In the genomic region with DNA sequence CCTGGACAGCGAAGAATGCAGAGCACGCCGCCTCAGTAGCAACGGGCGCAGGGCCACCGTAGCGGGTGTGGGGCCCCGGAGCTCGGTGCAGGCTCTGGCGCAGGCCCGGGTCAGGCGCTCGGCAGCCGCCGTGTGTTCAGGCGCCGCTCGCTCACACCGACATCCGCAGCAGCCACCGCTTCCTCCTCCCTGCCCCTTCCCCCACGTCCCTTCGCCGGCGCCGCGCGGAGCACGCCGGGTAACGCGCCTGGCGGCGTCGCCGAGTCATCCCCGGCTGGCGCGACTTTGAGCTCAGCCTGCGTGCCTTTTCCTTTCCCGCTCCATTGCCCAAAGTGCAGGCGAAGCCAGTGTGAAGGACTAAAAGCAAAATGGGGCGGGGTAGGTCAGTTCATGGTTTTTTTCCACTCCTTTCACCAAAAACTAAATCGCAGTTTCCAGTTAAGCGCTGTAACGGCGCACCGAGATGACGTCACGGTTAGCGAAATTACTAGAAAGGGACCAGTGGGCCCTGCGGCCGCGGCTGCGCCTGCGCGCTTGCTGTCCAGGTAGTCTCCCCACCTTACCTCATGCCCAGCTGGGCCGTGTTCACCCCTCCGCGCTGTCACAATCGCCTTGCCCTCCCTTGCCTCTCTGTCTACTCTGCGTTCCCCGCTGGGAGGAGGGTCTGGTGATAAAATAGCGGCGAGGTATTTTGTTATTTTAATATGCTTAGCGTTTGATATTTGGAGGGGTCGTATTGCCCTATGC, we compare ENCODE assay signal across 1 cellular context.
TF ChIP-seq lines count a peak whose summit lies in the region.

UBQLN1 (minus strand) TSS at position 191 of the 747 bp plus-strand sequence. CDS start 279 bp downstream, outside the sequence.

TF ChIP-seq in HepG2, 621 proteins besides CTCF, POLR2A, EP300 and RAD21 (continued from another document and continues in another):
- TF ChIP-seq TFE3 (CRISPR knock-in tag; IDR thresholded peaks at IDR 0.05) (peak; percentile 20; the same call in 1 of the 2 replicates), ONECUT2 (CRISPR knock-in tag; IDR thresholded peaks at IDR 0.05) (peak; percentile 9; the same call in 1 of the 2 replicates), ZNF790 (CRISPR knock-in tag; IDR thresholded peaks at IDR 0.05; ENCODE audit: borderline replicate concordance) (no peak), SIN3A (IDR thresholded peaks at IDR 0.05; ENCODE audit: borderline replicate concordance, low read depth, low read length) (peak; percentile 44; the same call in 1 of the 2 replicates), DR1 (CRISPR knock-in tag; IDR thresholded peaks at IDR 0.05) (peak; percentile 79), ZNF562 (CRISPR knock-in tag; IDR thresholded peaks at IDR 0.05; ENCODE audit: borderline replicate concordance) (no peak), MLLT10 (CRISPR knock-in tag; IDR thresholded peaks at IDR 0.05) (no peak), SPEN (CRISPR knock-in tag; IDR thresholded peaks at IDR 0.05; ENCODE audit: low read depth) (peak; percentile 88), ZNF24 (IDR thresholded peaks at IDR 0.05) (no peak), ZFX (CRISPR knock-in tag; IDR thresholded peaks at IDR 0.05; ENCODE audit: low read depth) (peak; percentile 91), HMGA1 (CRISPR knock-in tag; conservative IDR thresholded peaks at IDR 0.05) (no peak), DNMT3B (CRISPR knock-in tag; conservative IDR thresholded peaks at IDR 0.05) (peak; percentile 73; the same call in 1 of the 2 replicates), ZNF530 (CRISPR knock-in tag; IDR thresholded peaks at IDR 0.05; ENCODE audit: low read depth) (no peak), ZNF282 (IDR thresholded peaks at IDR 0.05; ENCODE audit: partially characterized antibody) (no peak), RFX5 (IDR thresholded peaks at IDR 0.05; ENCODE audit: low read depth, low read length) (peak; percentile 53), HOXA7 (CRISPR knock-in tag; IDR thresholded peaks at IDR 0.05) (no peak), SP2 (CRISPR knock-in tag; IDR thresholded peaks at IDR 0.05) (peak; percentile 61; the same call in 1 of the 2 replicates), ZNF451 (CRISPR knock-in tag; IDR thresholded peaks at IDR 0.05) (peak; percentile 61; the same call in 1 of the 2 replicates), NPAS2 (CRISPR knock-in tag; IDR thresholded peaks at IDR 0.05; ENCODE audit: borderline replicate concordance) (no peak), EHMT2 (IDR thresholded peaks at IDR 0.05; ENCODE audit: borderline replicate concordance, low read depth, low read length) (no peak), ZSCAN20 (CRISPR knock-in tag; IDR thresholded peaks at IDR 0.05; ENCODE audit: borderline replicate concordance) (no peak), ZNF468 (CRISPR knock-in tag; IDR thresholded peaks at IDR 0.05) (0 out of 2 replicates have a peak, but pooled peaks have one; percentile 83), POLR2AphosphoS2 (IDR thresholded peaks at IDR 0.05; ENCODE audit: low read depth, low read length) (no peak), ZNF383 (CRISPR knock-in tag; IDR thresholded peaks at IDR 0.05; ENCODE audit: borderline replicate concordance) (no peak), CHD4 (IDR thresholded peaks at IDR 0.05; ENCODE audit: borderline replicate concordance, low read length) (no peak), E2F2 (CRISPR knock-in tag; IDR thresholded peaks at IDR 0.05; ENCODE audit: borderline replicate concordance) (0 out of 2 replicates have a peak, but pooled peaks have one; percentile 8), ZSCAN22 (CRISPR knock-in tag; IDR thresholded peaks at IDR 0.05) (no peak), SOX5 (CRISPR knock-in tag; IDR thresholded peaks at IDR 0.05; ENCODE audit: borderline replicate concordance) (no peak), ZKSCAN1 (IDR thresholded peaks at IDR 0.05; ENCODE audit: low read length) (no peak), NFE2L2 (IDR thresholded peaks at IDR 0.05; ENCODE audit: low read length) (no peak), ZNF816 (CRISPR knock-in tag; IDR thresholded peaks at IDR 0.05; ENCODE audit: borderline replicate concordance) (peak; percentile 84; the same call in 1 of the 2 replicates), ELF1 (CRISPR knock-in tag; IDR thresholded peaks at IDR 0.05) (peak; percentile 74), NFE2L1 (CRISPR knock-in tag; IDR thresholded peaks at IDR 0.05; ENCODE audit: borderline replicate concordance) (peak; percentile 99), PLSCR1 (CRISPR knock-in tag; IDR thresholded peaks at IDR 0.05; ENCODE audit: borderline replicate concordance) (no peak), ZBTB38 (CRISPR knock-in tag; IDR thresholded peaks at IDR 0.05) (peak; percentile 70; the same call in 1 of the 2 replicates), GTF3A (CRISPR knock-in tag; conservative IDR thresholded peaks at IDR 0.05) (no peak), KDM5A (IDR thresholded peaks at IDR 0.05; ENCODE audit: borderline replicate concordance, low read length) (peak; percentile 96), CBX2 (IDR thresholded peaks at IDR 0.05; ENCODE audit: low read depth, low read length) (no peak), CBX2 (CRISPR knock-in tag; IDR thresholded peaks at IDR 0.05; ENCODE audit: low read depth) (0 out of 2 replicates have a peak, but pooled peaks have one; percentile 35), TRAFD1 (CRISPR knock-in tag; IDR thresholded peaks at IDR 0.05; ENCODE audit: borderline replicate concordance) (no peak)
- TF ChIP-seq, protein P1, sequence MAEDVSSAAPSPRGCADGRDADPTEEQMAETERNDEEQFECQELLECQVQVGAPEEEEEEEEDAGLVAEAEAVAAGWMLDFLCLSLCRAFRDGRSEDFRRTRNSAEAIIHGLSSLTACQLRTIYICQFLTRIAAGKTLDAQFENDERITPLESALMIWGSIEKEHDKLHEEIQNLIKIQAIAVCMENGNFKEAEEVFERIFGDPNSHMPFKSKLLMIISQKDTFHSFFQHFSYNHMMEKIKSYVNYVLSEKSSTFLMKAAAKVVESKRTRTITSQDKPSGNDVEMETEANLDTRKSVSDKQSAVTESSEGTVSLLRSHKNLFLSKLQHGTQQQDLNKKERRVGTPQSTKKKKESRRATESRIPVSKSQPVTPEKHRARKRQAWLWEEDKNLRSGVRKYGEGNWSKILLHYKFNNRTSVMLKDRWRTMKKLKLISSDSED (CRISPR knock-in tag; IDR thresholded peaks at IDR 0.05): no peak; the same call in 1 of the 2 replicates
- TF ChIP-seq, protein P2, sequence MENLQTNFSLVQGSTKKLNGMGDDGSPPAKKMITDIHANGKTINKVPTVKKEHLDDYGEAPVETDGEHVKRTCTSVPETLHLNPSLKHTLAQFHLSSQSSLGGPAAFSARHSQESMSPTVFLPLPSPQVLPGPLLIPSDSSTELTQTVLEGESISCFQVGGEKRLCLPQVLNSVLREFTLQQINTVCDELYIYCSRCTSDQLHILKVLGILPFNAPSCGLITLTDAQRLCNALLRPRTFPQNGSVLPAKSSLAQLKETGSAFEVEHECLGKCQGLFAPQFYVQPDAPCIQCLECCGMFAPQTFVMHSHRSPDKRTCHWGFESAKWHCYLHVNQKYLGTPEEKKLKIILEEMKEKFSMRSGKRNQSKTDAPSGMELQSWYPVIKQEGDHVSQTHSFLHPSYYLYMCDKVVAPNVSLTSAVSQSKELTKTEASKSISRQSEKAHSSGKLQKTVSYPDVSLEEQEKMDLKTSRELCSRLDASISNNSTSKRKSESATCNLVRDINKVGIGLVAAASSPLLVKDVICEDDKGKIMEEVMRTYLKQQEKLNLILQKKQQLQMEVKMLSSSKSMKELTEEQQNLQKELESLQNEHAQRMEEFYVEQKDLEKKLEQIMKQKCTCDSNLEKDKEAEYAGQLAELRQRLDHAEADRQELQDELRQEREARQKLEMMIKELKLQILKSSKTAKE (CRISPR knock-in tag; IDR thresholded peaks at IDR 0.05; ENCODE audit: borderline replicate concordance): no peak
- TF ChIP-seq, protein P3, sequence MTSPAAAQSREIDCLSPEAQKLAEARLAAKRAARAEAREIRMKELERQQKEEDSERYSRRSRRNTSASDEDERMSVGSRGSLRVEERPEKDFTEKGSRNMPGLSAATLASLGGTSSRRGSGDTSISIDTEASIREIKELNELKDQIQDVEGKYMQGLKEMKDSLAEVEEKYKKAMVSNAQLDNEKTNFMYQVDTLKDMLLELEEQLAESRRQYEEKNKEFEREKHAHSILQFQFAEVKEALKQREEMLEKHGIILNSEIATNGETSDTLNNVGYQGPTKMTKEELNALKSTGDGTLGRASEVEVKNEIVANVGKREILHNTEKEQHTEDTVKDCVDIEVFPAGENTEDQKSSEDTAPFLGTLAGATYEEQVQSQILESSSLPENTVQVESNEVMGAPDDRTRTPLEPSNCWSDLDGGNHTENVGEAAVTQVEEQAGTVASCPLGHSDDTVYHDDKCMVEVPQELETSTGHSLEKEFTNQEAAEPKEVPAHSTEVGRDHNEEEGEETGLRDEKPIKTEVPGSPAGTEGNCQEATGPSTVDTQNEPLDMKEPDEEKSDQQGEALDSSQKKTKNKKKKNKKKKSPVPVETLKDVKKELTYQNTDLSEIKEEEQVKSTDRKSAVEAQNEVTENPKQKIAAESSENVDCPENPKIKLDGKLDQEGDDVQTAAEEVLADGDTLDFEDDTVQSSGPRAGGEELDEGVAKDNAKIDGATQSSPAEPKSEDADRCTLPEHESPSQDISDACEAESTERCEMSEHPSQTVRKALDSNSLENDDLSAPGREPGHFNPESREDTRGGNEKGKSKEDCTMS (CRISPR knock-in tag; conservative IDR thresholded peaks at IDR 0.05): no peak
- TF ChIP-seq, protein P4, sequence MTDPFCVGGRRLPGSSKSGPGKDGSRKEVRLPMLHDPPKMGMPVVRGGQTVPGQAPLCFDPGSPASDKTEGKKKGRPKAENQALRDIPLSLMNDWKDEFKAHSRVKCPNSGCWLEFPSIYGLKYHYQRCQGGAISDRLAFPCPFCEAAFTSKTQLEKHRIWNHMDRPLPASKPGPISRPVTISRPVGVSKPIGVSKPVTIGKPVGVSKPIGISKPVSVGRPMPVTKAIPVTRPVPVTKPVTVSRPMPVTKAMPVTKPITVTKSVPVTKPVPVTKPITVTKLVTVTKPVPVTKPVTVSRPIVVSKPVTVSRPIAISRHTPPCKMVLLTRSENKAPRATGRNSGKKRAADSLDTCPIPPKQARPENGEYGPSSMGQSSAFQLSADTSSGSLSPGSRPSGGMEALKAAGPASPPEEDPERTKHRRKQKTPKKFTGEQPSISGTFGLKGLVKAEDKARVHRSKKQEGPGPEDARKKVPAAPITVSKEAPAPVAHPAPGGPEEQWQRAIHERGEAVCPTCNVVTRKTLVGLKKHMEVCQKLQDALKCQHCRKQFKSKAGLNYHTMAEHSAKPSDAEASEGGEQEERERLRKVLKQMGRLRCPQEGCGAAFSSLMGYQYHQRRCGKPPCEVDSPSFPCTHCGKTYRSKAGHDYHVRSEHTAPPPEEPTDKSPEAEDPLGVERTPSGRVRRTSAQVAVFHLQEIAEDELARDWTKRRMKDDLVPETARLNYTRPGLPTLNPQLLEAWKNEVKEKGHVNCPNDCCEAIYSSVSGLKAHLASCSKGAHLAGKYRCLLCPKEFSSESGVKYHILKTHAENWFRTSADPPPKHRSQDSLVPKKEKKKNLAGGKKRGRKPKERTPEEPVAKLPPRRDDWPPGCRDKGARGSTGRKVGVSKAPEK (CRISPR knock-in tag; IDR thresholded peaks at IDR 0.05; ENCODE audit: borderline replicate concordance): 0 out of 2 replicates have a peak, but pooled peaks have one; percentile 31
- TF ChIP-seq, protein P5, sequence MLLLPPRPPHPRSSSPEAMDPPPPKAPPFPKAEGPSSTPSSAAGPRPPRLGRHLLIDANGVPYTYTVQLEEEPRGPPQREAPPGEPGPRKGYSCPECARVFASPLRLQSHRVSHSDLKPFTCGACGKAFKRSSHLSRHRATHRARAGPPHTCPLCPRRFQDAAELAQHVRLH (CRISPR knock-in tag; IDR thresholded peaks at IDR 0.05; ENCODE audit: borderline replicate concordance, low read depth): peak; percentile 84
